ENCODE assay signal across 22 cellular contexts in the genomic region with DNA sequence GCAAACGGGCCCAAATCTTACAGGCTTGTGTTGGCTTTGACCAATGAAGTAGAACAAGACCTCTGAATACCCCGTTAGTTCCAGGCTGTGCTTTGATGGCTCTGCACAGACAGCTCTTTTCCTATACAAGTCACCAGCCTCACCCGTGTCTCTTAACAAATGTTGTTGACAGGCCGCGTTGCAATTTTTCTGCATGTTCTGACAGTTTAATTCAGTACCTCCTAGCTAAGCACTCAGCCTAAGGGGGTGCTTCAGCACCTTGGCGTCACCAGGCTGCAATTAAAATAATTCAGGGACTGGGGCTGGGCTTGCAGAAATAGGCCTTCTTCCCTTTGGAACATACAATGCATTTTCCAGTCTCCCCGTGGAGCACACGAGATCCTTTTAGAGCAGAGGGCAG.
DNase-seq lines count a peak whose midpoint lies in the region; ATAC-seq, FAIRE-seq and TF ChIP-seq lines count a peak whose summit lies in the region.
"Had no signal": no experiment of that assay in that cellular context is flagged by ENCODE, and none has a peak within 500 bp of the region (broad histone marks: within the 10 kb centered on the region; RNA-seq: fewer than 3 reads in every experiment).

No MANE protein-coding gene starts in this region.

- no peaks in the 10 kb centered on the region; the same call in 1 of the 2 replicates for H3K23me2 ChIP-seq in H1 (ENCODE audit: low read depth, low read length)

- H3K4ac ChIP-seq in H1 (replicated peaks; ENCODE audit: insufficient read length, low read depth, low read length) (no peak overlapping the region), neuronal stem cell (ENCODE audit: low read length) (no peak overlapping the region)

- H3K27ac ChIP-seq in H1 (ENCODE audit: low read depth, low read length) (no peak overlapping the region; the same call in 1 of the 2 replicates), neuronal stem cell (replicated peaks; ENCODE audit: low read length) (no peak overlapping the region)
- H3K27ac ChIP-seq: C4-2B, RWPE1, SK-N-MC had no signal

- H2AFZ ChIP-seq in H1 (ENCODE audit: low read length) (no peak overlapping the region), neuronal stem cell (ENCODE audit: low read length) (no peak overlapping the region)

- no peak overlapping the region for H3K23ac ChIP-seq in H1 (ENCODE audit: insufficient read length)
- no peak overlapping the region for H3K23ac ChIP-seq in neuronal stem cell (ENCODE audit: low read depth, low read length, poor library complexity)

- no peak overlapping the region for H2BK120ac ChIP-seq in H1 (replicated peaks; ENCODE audit: low read depth, low read length)
- H2BK120ac ChIP-seq in neuronal stem cell (ENCODE audit: low read depth, low read length): no peak overlapping the region

- no peak overlapping the region for H4K8ac ChIP-seq in H1 (ENCODE audit: extremely low read depth, insufficient read depth, low read length)
- H4K8ac ChIP-seq in neuronal stem cell (ENCODE audit: low read depth, low read length): no peak overlapping the region

- TF ChIP-seq RAD21 in H1 (IDR thresholded peaks at IDR 0.05 in 1 of 2, conservative IDR thresholded peaks at IDR 0.05 in 1 of 2; ENCODE audit: low read depth in 2 of 2, low read length in 2 of 2): no peak

- no peak for TF ChIP-seq CTCF in H1 (IDR thresholded peaks at IDR 0.05; ENCODE audit: control extremely low read depth in 1 of 3, insufficient read depth in 1 of 3, low read depth in 1 of 3, low read length in 3 of 3)
- TF ChIP-seq CTCF in GM13976 (IDR thresholded peaks at IDR 0.05; ENCODE audit: borderline replicate concordance, control extremely low read depth, extremely low read depth, insufficient read depth, missing control alignments): no peak

- H3K4me2 ChIP-seq in H1 (ENCODE audit: insufficient read depth in 1 of 2, low read depth in 2 of 2, low read length in 2 of 2) (no peak overlapping the region), neuronal stem cell (ENCODE audit: insufficient read depth, low read length, poor library complexity, severe bottlenecking) (no peak overlapping the region)

- H3K36me3 ChIP-seq in H1 (ENCODE audit: control insufficient read depth in 2 of 4, insufficient read depth in 4 of 4, low read length in 3 of 4): no peaks in the 10 kb centered on the region
- no peaks in the 10 kb centered on the region for H3K36me3 ChIP-seq in neuronal stem cell (replicated peaks in 1 of 2; ENCODE audit: control insufficient read depth in 2 of 2, insufficient read depth in 2 of 2, low read length in 2 of 2)

- ATAC-seq in activated CD8-positive, alpha-beta memory T cell treated with anti-CD3 and anti-CD28 coated beads, Interleukin-2, amount 10 ng/mL, durations not matched to agents 7 days and 5 days: no peak
- ATAC-seq: T-helper 17 cell had no signal

- WGBS in H1 (ENCODE audit: extremely low coverage in 1 of 2, insufficient coverage in 1 of 2, insufficient read length in 1 of 2, insufficient replicate concordance in 2 of 2, low coverage in 1 of 2, low lambda C conversion rate in 2 of 2, missing lambda C conversion rate in 1 of 2), 2 experiments: 92% methylated on average over 8 of the region's 8 CpGs; no CpG with 5 or more reads in 1 of the 2 experiments
- whole genome bisulfite sequencing in neuronal stem cell (ENCODE audit: extremely low coverage in 2 of 2, insufficient read length in 2 of 2, insufficient replicate concordance in 1 of 2), 2 donors: no CpG with 5 or more reads among the region's 8 CpGs

- peaks cover 38% of the 10 kb centered on the region for H3K27me3 Mint-ChIP-seq in activated CD8-positive, alpha-beta memory T cell treated with anti-CD3 and anti-CD28 coated beads, Interleukin-2, amount 10 ng/mL, durations not matched to agents 7 days and 5 days
- H3K27me3 Mint-ChIP-seq: T-helper 17 cell had no signal

- FAIRE-seq in H1 (lab: Jason Lieb, UNC): no peak
- no peak for FAIRE-seq in GM12891 (lab: Jason Lieb, UNC)

- no peaks in the 10 kb centered on the region for H3K9me3 Mint-ChIP-seq in activated CD8-positive, alpha-beta memory T cell treated with anti-CD3 and anti-CD28 coated beads, Interleukin-2, amount 10 ng/mL, durations not matched to agents 7 days and 5 days (ENCODE audit: low read depth)
- H3K9me3 Mint-ChIP-seq: CD8-positive, alpha-beta memory T cell had no signal

- DNase-seq in NCI-H1417 (lab: John Stamatoyannopoulos, UW): peak; percentile 18 to 60 (median 55)
- no peak for DNase-seq in NCI-H1417 treated with DMSO at 0.1 percent for 48 hours (lab: John Stamatoyannopoulos, UW)
- DNase-seq in DMS79 treated with DMSO at 0.1 percent for 48 hours (lab: John Stamatoyannopoulos, UW): peak; percentile 43
- no peak for DNase-seq in H1 (ENCODE audit: low read depth in 1 of 2, low spot score in 2 of 2)
- no peak for DNase-seq in neuronal stem cell (ENCODE audit: low spot score)
- DNase-seq in activated CD8-positive, alpha-beta memory T cell treated with anti-CD3 and anti-CD28 coated beads, Interleukin-2, amount 10 ng/mL, durations not matched to agents 7 days and 5 days: no peak
- no peak for DNase-seq in GM13976 (ENCODE audit: low spot score)
- DNase-seq in GM12891 (ENCODE audit: insufficient read length, low spot score): no peak
- DNase-seq: 8988T; Calu3; CD8-positive, alpha-beta memory T cell; DMS53; H7; Kasumi-1; NCI-H2107; NCI-H526; SHP77 treated with DMSO at 0.1 percent for 48 hours; SW 1271; T-helper 17 cell had no signal

- H3K79me1 ChIP-seq in H1 (ENCODE audit: low read depth, low read length): no peaks in the 10 kb centered on the region
- H3K79me1 ChIP-seq in neuronal stem cell (ENCODE audit: low read depth, low read length): no peaks in the 10 kb centered on the region

- no peak overlapping the region for H3K18ac ChIP-seq in H1 (ENCODE audit: extremely low read depth, low read length)
- H3K18ac ChIP-seq in neuronal stem cell (ENCODE audit: low read length): peak overlapping the region; percentile 54

- no peak overlapping the region for H4K5ac ChIP-seq in H1 (ENCODE audit: insufficient read length, low read depth, low read length)

- H2BK5ac ChIP-seq in H1 (ENCODE audit: low read depth, low read length): no peak overlapping the region
- no peak overlapping the region for H2BK5ac ChIP-seq in neuronal stem cell (ENCODE audit: low read length)

- H3K4me1 ChIP-seq in H1 (replicated peaks in 1 of 4; ENCODE audit: control insufficient read depth in 3 of 4, insufficient read depth in 4 of 4, low read length in 3 of 4): peaks cover 9 to 21% (median 15%) of the 10 kb centered on the region in 4 experiments
- H3K4me1 ChIP-seq in neuronal stem cell (ENCODE audit: control insufficient read depth in 2 of 2, insufficient read depth in 1 of 2, low read depth in 1 of 2, low read length in 2 of 2): peaks cover 14 to 15% of the 10 kb centered on the region in 2 donors

- H3K27me3 ChIP-seq in H1 (replicated peaks in 1 of 4; ENCODE audit: control insufficient read depth in 3 of 4, extremely low read depth in 1 of 4, insufficient read depth in 3 of 4, low read length in 3 of 4): no peaks in the 10 kb centered on the region
- H3K27me3 ChIP-seq in neuronal stem cell (ENCODE audit: control insufficient read depth in 3 of 3, insufficient read depth in 3 of 3, low read depth in 1 of 3, low read length in 3 of 3): no peaks in the 10 kb centered on the region

- H3K9me3 ChIP-seq in H1 (ENCODE audit: insufficient read depth in 2 of 2, low read depth in 1 of 2, low read length in 1 of 2) (no peaks in the 10 kb centered on the region), neuronal stem cell (replicated peaks in 1 of 2; ENCODE audit: control insufficient read depth in 2 of 2, insufficient read depth in 1 of 2, low read depth in 1 of 2, low read length in 2 of 2) (peaks cover 0 to 5% of the 10 kb centered on the region in 2 donors)

- no peak overlapping the region for H3K9ac ChIP-seq in H1 (replicated peaks in 1 of 4; ENCODE audit: extremely low read depth in 1 of 4, low read depth in 3 of 4, low read length in 3 of 4)
- H3K9ac ChIP-seq in neuronal stem cell (ENCODE audit: low read depth, low read length, poor library complexity): no peak overlapping the region

- POLR2A ChIA-PET in H1 (lab: Charles Lee; ENCODE audit: partially characterized antibody): no interaction called here

- no peak overlapping the region for H3K27ac Mint-ChIP-seq in activated CD8-positive, alpha-beta memory T cell treated with anti-CD3 and anti-CD28 coated beads, Interleukin-2, amount 10 ng/mL, durations not matched to agents 7 days and 5 days
- H3K27ac Mint-ChIP-seq: CD8-positive, alpha-beta memory T cell; T-helper 17 cell had no signal

- H3K14ac ChIP-seq in H1 (ENCODE audit: insufficient read length): no peak overlapping the region
- no peak overlapping the region for H3K14ac ChIP-seq in neuronal stem cell (ENCODE audit: low read length)

- no peak for TF ChIP-seq EP300 in H1 (IDR thresholded peaks at IDR 0.05; ENCODE audit: borderline replicate concordance in 1 of 2, low read depth in 2 of 2, low read length in 2 of 2)

- H3K79me2 ChIP-seq in H1 (ENCODE audit: control insufficient read depth in 1 of 2, insufficient read depth in 2 of 2, low read length in 2 of 2): no peaks in the 10 kb centered on the region

- no peaks in the 10 kb centered on the region for H4K20me1 ChIP-seq in H1 (replicated peaks in 1 of 2; ENCODE audit: control insufficient read depth in 1 of 2, insufficient read depth in 2 of 2, low read length in 2 of 2)

- no peak overlapping the region for H3K56ac ChIP-seq in H1 (replicated peaks; ENCODE audit: insufficient read length, low read depth, low read length)

- H4K91ac ChIP-seq in H1 (replicated peaks; ENCODE audit: insufficient read length, low read length): no peak overlapping the region
- H4K91ac ChIP-seq in neuronal stem cell (ENCODE audit: low read depth, low read length, poor library complexity): no peak overlapping the region

- H2AK5ac ChIP-seq in H1 (ENCODE audit: low read depth, low read length) (no peak overlapping the region), neuronal stem cell (ENCODE audit: low read depth, low read length) (no peak overlapping the region)

- H3K4me3 ChIP-seq in H1 (ENCODE audit: extremely low read depth in 1 of 4, insufficient read depth in 2 of 4, low read depth in 3 of 4, low read length in 4 of 4): no peak overlapping the region
- H3K4me3 ChIP-seq in neuronal stem cell (ENCODE audit: low read length in 2 of 2): no peak overlapping the region
- H3K4me3 ChIP-seq: SK-N-MC had no signal

- H3K4me1 Mint-ChIP-seq in activated CD8-positive, alpha-beta memory T cell treated with anti-CD3 and anti-CD28 coated beads, Interleukin-2, amount 10 ng/mL, durations not matched to agents 7 days and 5 days: no peaks in the 10 kb centered on the region

- CTCF ChIA-PET in H1 (lab: Charles Lee; ENCODE audit: partially characterized antibody): interaction anchor here (0.9 to 1.6 kb wide), 4 partner anchors 11 to 394 kb away, joined by 3 read pairs; no protein-coding TSS in a partner anchor
- CTCF ChIA-PET in activated CD8-positive, alpha-beta memory T cell treated with anti-CD3 and anti-CD28 coated beads, Interleukin-2, amount 10 ng/mL, durations not matched to agents 7 days and 5 days (lab: Charles Lee): interaction anchor here (0.7 kb wide), 1 partner anchor 1425 kb away, joined by 3 read pairs; no protein-coding TSS in a partner anchor

- in situ Hi-C loops in GM13976 (cut with MboI; ENCODE audit: low sequenced_read_pairs, unreplicated experiment): no loop called here

- H2BK12ac ChIP-seq in H1 (ENCODE audit: low read depth, low read length) (no peak overlapping the region), neuronal stem cell (ENCODE audit: low read length) (no peak overlapping the region)

- peaks cover 2% of the 10 kb centered on the region for H3K36me3 Mint-ChIP-seq in activated CD8-positive, alpha-beta memory T cell treated with anti-CD3 and anti-CD28 coated beads, Interleukin-2, amount 10 ng/mL, durations not matched to agents 7 days and 5 days

- no peak overlapping the region for H3K4me3 Mint-ChIP-seq in activated CD8-positive, alpha-beta memory T cell treated with anti-CD3 and anti-CD28 coated beads, Interleukin-2, amount 10 ng/mL, durations not matched to agents 7 days and 5 days
- H3K4me3 Mint-ChIP-seq: CD8-positive, alpha-beta memory T cell; T-helper 17 cell had no signal

- 0 out of 2 replicates have a peak overlapping the region, but pooled peaks have one; percentile 36 for H2BK20ac ChIP-seq in H1 (ENCODE audit: low read length)

- H2BK15ac ChIP-seq in H1 (ENCODE audit: low read length) (no peak overlapping the region), neuronal stem cell (ENCODE audit: low read length) (no peak overlapping the region)

- no peak for TF ChIP-seq POLR2A in H1 (IDR thresholded peaks at IDR 0.05; ENCODE audit: control extremely low read depth in 1 of 2, low read depth in 2 of 2, low read length in 2 of 2)
- no peak for TF ChIP-seq POLR2A in GM12891 (IDR thresholded peaks at IDR 0.05; ENCODE audit: low read depth, low read length)

Comparison
In these comparisons a context has a peak if more than half of its experiments do, and no peak if none do; other contexts are left out.
1. DNase-seq: peak in NCI-H1417 (3 of 3) and DMS79 treated with DMSO at 0.1 percent for 48 hours (single experiment); none in NCI-H1417 treated with DMSO at 0.1 percent for 48 hours (single experiment), H1 (0 of 2), neuronal stem cell (single experiment), activated CD8-positive, alpha-beta memory T cell treated with anti-CD3 and anti-CD28 coated beads, Interleukin-2, amount 10 ng/mL, durations not matched to agents 7 days and 5 days (single experiment), GM13976 (single experiment) and GM12891 (single experiment).